9 cellular contexts compared by ENCODE assay signal in the genomic region with DNA sequence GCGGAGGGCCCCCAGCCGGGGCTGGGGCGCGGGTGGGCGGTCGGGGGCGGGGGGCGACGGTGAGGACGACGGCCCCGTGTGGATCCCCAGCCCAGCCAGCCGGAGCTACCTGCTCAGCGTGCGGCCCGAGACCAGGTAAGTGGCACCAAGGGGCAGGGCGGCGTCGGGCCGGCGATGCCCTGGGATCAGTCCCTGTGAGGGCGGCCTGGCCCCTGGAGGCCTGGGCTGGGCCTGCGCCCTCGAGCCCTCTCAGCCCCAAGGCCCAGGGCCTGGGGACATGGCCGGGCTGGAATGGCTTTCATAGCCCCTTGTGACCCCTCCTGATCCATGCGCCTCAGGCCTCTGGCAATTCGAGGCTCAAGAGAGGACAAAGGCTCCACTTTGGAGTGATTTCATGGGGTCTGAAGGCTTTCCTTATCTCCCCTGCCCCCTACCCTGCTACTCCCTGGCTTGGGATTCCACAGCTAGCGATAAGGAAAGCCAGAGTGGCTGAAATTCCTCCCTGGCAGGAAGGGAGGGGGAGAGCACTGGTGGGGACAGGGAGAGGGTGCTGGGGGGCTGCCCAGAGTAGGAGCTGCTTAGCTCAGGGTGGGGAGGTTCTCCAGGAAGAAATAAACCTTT. TPM values are rescaled to one million over a fixed set of nuclear protein-coding genes. Genes with fewer than 3 reads are reported as not detected.
DNase-seq lines count a peak whose midpoint lies in the region; ATAC-seq, FAIRE-seq and TF ChIP-seq lines count a peak whose summit lies in the region.
"Had no signal": no experiment of that assay in that cellular context is flagged by ENCODE, and none has a peak within 500 bp of the region (broad histone marks: within the 10 kb centered on the region; RNA-seq: fewer than 3 reads in every experiment).

No MANE protein-coding gene starts in this region.

- peaks cover 20 to 45% of the 10 kb centered on the region in 2 donors for H3K4me1 ChIP-seq in adrenal gland (replicated peaks in 1 of 2)
- peaks cover 0 to 58% of the 10 kb centered on the region in 2 donors for H3K4me1 ChIP-seq in right atrium auricular region
- peaks cover 12 to 20% (median 17%) of the 10 kb centered on the region in 3 donors for H3K4me1 ChIP-seq in pancreas

- H3K27ac ChIP-seq in C4-2B (peak overlapping the region; percentile 90), adrenal gland (peak overlapping the region; percentile 72 to 95 (median 91)), right atrium auricular region (peak overlapping the region; percentile 89 to 93), pancreas (peak overlapping the region; percentile 38 to 90 (median 78))

- H3K36me3 ChIP-seq in adrenal gland (replicated peaks in 1 of 2) (no peaks in the 10 kb centered on the region), right atrium auricular region (no peaks in the 10 kb centered on the region), pancreas (no peaks in the 10 kb centered on the region)

- peak overlapping the region in 1 of 4 donors; percentile 43 for H3K4me3 ChIP-seq in adrenal gland
- H3K4me3 ChIP-seq in right atrium auricular region, result peak overlapping the region; percentile 59 to 71
- H3K4me3 ChIP-seq in pancreas, result peak overlapping the region in 3 of 4 donors; percentile 24 to 43 (median 40)

- no peak for TF ChIP-seq POLR2A in adrenal gland (IDR thresholded peaks at IDR 0.05)

- FAIRE-seq in pancreas (lab: Jason Lieb, UNC), result no peak

- H3K9me3 ChIP-seq in adrenal gland (replicated peaks in 1 of 3) (no peaks in the 10 kb centered on the region), right atrium auricular region (no peaks in the 10 kb centered on the region), pancreas (no peaks in the 10 kb centered on the region)

- DNase-seq in adrenal gland, result peak in 1 of 7 donors; percentile 23
- DNase-seq in right atrium auricular region (ENCODE audit: low spot score), result no peak
- peak in 2 of 6 donors; percentile 48 to 77 for DNase-seq in pancreas
- no peak for DNase-seq in globus pallidus (ENCODE audit: low spot score)
- DNase-seq in middle frontal gyrus (ENCODE audit: extremely low spot score, low spot score), result no peak
- DNase-seq in activated CD4-positive, alpha-beta T cell treated with anti-CD3 and anti-CD28 coated beads, Interleukin-2, amount 50 U/mL, for 4 hours, result no peak
- DNase-seq: activated T-cell treated with anti-CD3 and anti-CD28 coated beads, Interleukin-2, amount 50 U/mL, for 72 hours had no signal

- intact Hi-C loops in adrenal gland (cut with DNase I), result loop anchor here in 1 of 2 donors (10.0 kb wide), 1 partner anchor 63 kb away; no protein-coding TSS in a partner anchor
- intact Hi-C loops in pancreas (cut with DNase I), result no loop called here

- ATAC-seq in pancreas (peak; percentile 35 to 51 (median 44)), GM21619 (IDR thresholded peaks at IDR 0.05; ENCODE audit: unreplicated experiment) (no peak)

- TF ChIP-seq CTCF in C4-2B (conservative IDR thresholded peaks at IDR 0.05) (no peak), adrenal gland (IDR thresholded peaks at IDR 0.05) (peak in 2 of 6 experiments; percentile 23 to 37), right atrium auricular region (IDR thresholded peaks at IDR 0.05) (no peak), pancreas (IDR thresholded peaks at IDR 0.05) (no peak)

- H3K27me3 ChIP-seq in adrenal gland, result no peaks in the 10 kb centered on the region
- H3K27me3 ChIP-seq in right atrium auricular region, result no peaks in the 10 kb centered on the region
- H3K27me3 ChIP-seq in pancreas, result no peaks in the 10 kb centered on the region

- WGBS in adrenal gland, 4 donors, result 34 to 86% (median 53%) methylated on average over 1 to 28 of the region's 28 CpGs
- 31 to 36% methylated on average over 21 to 28 of the region's 28 CpGs for WGBS in pancreas, 2 donors

RNA-seq across cellular contexts. Expression of gene ALPK3, which starts 0.4 kb away (rescaled TPM):
- total RNA-seq in adrenal gland (10 to 100 TPM in 7 of 8 donors, 1 to 10 TPM in 1; 5.8 to 39.3 (median 15.9) TPM), right atrium auricular region (10 to 100 TPM; 51.0 to 99.0 TPM), pancreas (10 to 100 TPM in 3 of 6 donors, 1 to 10 TPM in 3; 3.2 to 23.7 (median 8.1) TPM)
- polyA plus RNA-seq in adrenal gland (10 to 100 TPM; 10.4 to 18.2 (median 15.4) TPM), pancreas (10 to 100 TPM in 1 of 2 donors, 1 to 10 TPM in 1; 8.1 to 13.0 TPM)
